Comparison of ENCODE assay signal across 15 cellular contexts in the genomic region with DNA sequence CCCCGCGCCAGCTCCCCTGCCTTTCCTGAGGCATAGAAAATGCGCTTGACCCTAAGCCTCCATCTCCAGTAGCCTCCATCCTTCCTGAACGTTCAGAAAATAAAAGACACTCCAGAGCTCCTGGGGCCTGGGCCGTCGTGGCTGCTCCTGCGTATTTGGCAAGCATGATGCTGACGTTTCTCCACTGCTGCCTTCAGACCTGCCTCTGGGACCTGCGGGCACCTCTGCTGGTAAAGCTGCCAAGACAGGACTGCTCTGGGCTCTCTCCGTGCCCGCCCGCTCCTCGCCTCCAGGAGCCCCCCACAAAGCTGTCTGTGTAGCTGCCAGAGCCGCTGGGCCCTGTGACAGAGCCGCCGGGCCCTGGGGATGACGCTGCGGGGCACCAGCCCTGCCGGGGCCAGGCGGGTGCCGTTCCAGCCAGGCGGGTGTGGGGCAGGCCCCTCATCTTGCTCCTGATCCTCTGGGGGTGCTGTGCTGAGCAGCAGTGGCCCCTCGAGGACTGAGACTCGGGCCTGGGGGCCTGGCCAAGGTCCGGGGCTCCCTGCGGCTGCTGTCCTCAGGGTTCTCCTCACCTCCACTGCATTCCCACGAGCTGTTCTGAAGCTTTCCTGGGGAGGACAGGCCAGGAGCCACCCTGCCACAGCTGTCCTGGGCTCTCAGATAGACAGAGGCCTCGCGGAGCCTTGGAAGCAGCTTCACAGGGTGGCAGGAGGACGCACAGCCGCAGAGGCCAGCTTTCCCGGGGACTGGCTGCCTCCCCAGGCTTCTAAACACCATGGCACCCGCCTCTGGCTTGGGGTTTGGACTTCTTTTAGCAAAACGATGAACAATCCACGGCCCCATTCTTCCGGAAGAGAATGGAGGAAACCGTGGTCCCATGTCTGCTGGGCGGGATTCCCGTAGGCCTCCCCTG. TPM values are rescaled to one million over a fixed set of nuclear protein-coding genes. Genes with fewer than 3 reads are reported as not detected.
DNase-seq lines count a peak whose midpoint lies in the region; ATAC-seq and TF ChIP-seq lines count a peak whose summit lies in the region.
"Had no signal": no experiment of that assay in that cellular context is flagged by ENCODE, and none has a peak within 500 bp of the region (broad histone marks: within the 10 kb centered on the region; RNA-seq: fewer than 3 reads in every experiment).

No MANE protein-coding gene starts in this region.

- H3K36me3 ChIP-seq in heart left ventricle: no peaks in the 10 kb centered on the region
- no peaks in the 10 kb centered on the region for H3K36me3 ChIP-seq in right atrium auricular region
- H3K36me3 ChIP-seq in spleen: no peaks in the 10 kb centered on the region

- H3K36me3 Mint-ChIP-seq in stimulated activated effector memory CD8-positive, alpha-beta T cell treated with anti-CD3 and anti-CD28 coated beads, Interleukin-12 subunit alpha, Interleukin-12 subunit beta, amount 100 ng/mL, for 72 hours: no peaks in the 10 kb centered on the region
- H3K36me3 Mint-ChIP-seq: CD8-positive, alpha-beta T cell had no signal

- no peak for TF ChIP-seq CTCF in heart left ventricle (IDR thresholded peaks at IDR 0.05)
- no peak for TF ChIP-seq CTCF in right atrium auricular region (IDR thresholded peaks at IDR 0.05)
- no peak for TF ChIP-seq CTCF in spleen (IDR thresholded peaks at IDR 0.05 in 8 of 11, conservative IDR thresholded peaks at IDR 0.05 in 3 of 11)

- WGBS in heart left ventricle, 4 donors: 85 to 89% (median 87%) methylated on average over 24 to 39 of the region's 39 CpGs
- 83 to 91% (median 88%) methylated on average over 24 to 39 of the region's 39 CpGs for WGBS in spleen, 5 donors

- no peak overlapping the region for H3K4me3 ChIP-seq in heart left ventricle
- no peak overlapping the region for H3K4me3 ChIP-seq in right atrium auricular region
- no peak overlapping the region for H3K4me3 ChIP-seq in spleen

- H3K27ac ChIP-seq in heart left ventricle (no peak overlapping the region), right atrium auricular region (no peak overlapping the region), spleen (no peak overlapping the region)

- DNase-seq in heart left ventricle (peak in 3 of 5 donors; percentile 10 to 56 (median 11)), right atrium auricular region (ENCODE audit: low spot score) (no peak), T-helper 22 cell (ENCODE audit: low read depth) (peak; percentile 0), medulla oblongata (ENCODE audit: extremely low spot score) (peak; percentile 64), spleen (peak; percentile 66)
- DNase-seq in stimulated activated effector memory CD8-positive, alpha-beta T cell treated with anti-CD3 and anti-CD28 coated beads, Interleukin-12 subunit alpha, Interleukin-12 subunit beta, amount 100 ng/mL, for 72 hours (ENCODE audit: low spot score in 2 of 2): no peak
- no peak for DNase-seq in NK-92 treated with Interleukin-12 subunit alpha and Interleukin-12 subunit beta, amount 100 ng/mL, for 24 hours (lab: John Stamatoyannopoulos, UW)
- DNase-seq: CD8-positive, alpha-beta T cell; HFFc6; KBM-7; NCI-H1694; NCI-H2081 treated with DMSO at 0.1 percent for 48 hours had no signal

- intact Hi-C loops in heart left ventricle (cut with DNase I): no loop called here
- intact Hi-C loops in spleen (cut with DNase I; ENCODE audit: low total_unique reads): no loop called here

- no peak overlapping the region for H3K27ac Mint-ChIP-seq in stimulated activated effector memory CD8-positive, alpha-beta T cell treated with anti-CD3 and anti-CD28 coated beads, Interleukin-12 subunit alpha, Interleukin-12 subunit beta, amount 100 ng/mL, for 72 hours
- H3K27ac Mint-ChIP-seq: B cell; CD8-positive, alpha-beta T cell; HFFc6 had no signal

- H3K27me3 ChIP-seq in heart left ventricle (no peaks in the 10 kb centered on the region), right atrium auricular region (no peaks in the 10 kb centered on the region), spleen (replicated peaks in 1 of 7) (no peaks in the 10 kb centered on the region)

- H3K9me3 Mint-ChIP-seq in stimulated activated effector memory CD8-positive, alpha-beta T cell treated with anti-CD3 and anti-CD28 coated beads, Interleukin-12 subunit alpha, Interleukin-12 subunit beta, amount 100 ng/mL, for 72 hours: no peaks in the 10 kb centered on the region
- H3K9me3 Mint-ChIP-seq: CD8-positive, alpha-beta T cell; HFFc6 had no signal

- no peaks in the 10 kb centered on the region for H3K9me3 ChIP-seq in heart left ventricle
- H3K9me3 ChIP-seq in right atrium auricular region: no peaks in the 10 kb centered on the region
- no peaks in the 10 kb centered on the region for H3K9me3 ChIP-seq in spleen

- no peak overlapping the region for H3K4me3 Mint-ChIP-seq in stimulated activated effector memory CD8-positive, alpha-beta T cell treated with anti-CD3 and anti-CD28 coated beads, Interleukin-12 subunit alpha, Interleukin-12 subunit beta, amount 100 ng/mL, for 72 hours
- H3K4me3 Mint-ChIP-seq: B cell; CD8-positive, alpha-beta T cell; HFFc6 had no signal

- TF ChIP-seq POLR2A in heart left ventricle (IDR thresholded peaks at IDR 0.05) (no peak), spleen (IDR thresholded peaks at IDR 0.05) (no peak)

- ATAC-seq in heart left ventricle: no peak
- ATAC-seq in stimulated activated effector memory CD8-positive, alpha-beta T cell treated with anti-CD3 and anti-CD28 coated beads, Interleukin-12 subunit alpha, Interleukin-12 subunit beta, amount 100 ng/mL, for 72 hours: no peak
- no peak for ATAC-seq in GM21528 (IDR thresholded peaks at IDR 0.05; ENCODE audit: low FRiP score, unreplicated experiment)
- ATAC-seq: CD8-positive, alpha-beta T cell; HepG2 had no signal

- H3K4me1 ChIP-seq in heart left ventricle (no peaks in the 10 kb centered on the region), right atrium auricular region (no peaks in the 10 kb centered on the region), spleen (no peaks in the 10 kb centered on the region)

- no peaks in the 10 kb centered on the region for H3K4me1 Mint-ChIP-seq in stimulated activated effector memory CD8-positive, alpha-beta T cell treated with anti-CD3 and anti-CD28 coated beads, Interleukin-12 subunit alpha, Interleukin-12 subunit beta, amount 100 ng/mL, for 72 hours
- H3K4me1 Mint-ChIP-seq: B cell had no signal

RNA-seq across cellular contexts. Expression of a gene that starts 48.1 kb away (rescaled TPM):
- 1 to 10 TPM; 2.4 to 8.2 (median 3.8) TPM for total RNA-seq in heart left ventricle
- polyA plus RNA-seq in heart left ventricle: 1 to 10 TPM; 2.2 to 4.0 TPM
- total RNA-seq in right atrium auricular region: 1 to 10 TPM; 2.2 to 3.8 TPM
- total RNA-seq in spleen: 10 to 100 TPM in 2 of 7 donors, 1 to 10 TPM in 5; 5.9 to 13.5 (median 8.4) TPM
- polyA plus RNA-seq in spleen: 1 to 10 TPM; 1.9 to 5.8 (median 2.2) TPM

RNA-seq across cellular contexts. Expression of a gene that starts 48.4 kb away (rescaled TPM):
- total RNA-seq in heart left ventricle (100 to 1,000 TPM in 3 of 9 donors, 10 to 100 TPM in 6; 47.1 to 124 (median 78.3) TPM), right atrium auricular region (10 to 100 TPM; 38.8 to 47.2 TPM), spleen (100 to 1,000 TPM in 3 of 7 donors, 10 to 100 TPM in 4; 70.1 to 131 (median 91.8) TPM)
- polyA plus RNA-seq in heart left ventricle (10 to 100 TPM; 43.3 to 92.4 TPM), spleen (10 to 100 TPM; 51.1 to 77.0 (median 68.7) TPM)

Comparison
In these comparisons a context has a peak if more than half of its experiments do, and no peak if none do; other contexts are left out.
1. DNase-seq: peak in heart left ventricle (3 of 5), T-helper 22 cell (single experiment), medulla oblongata (single experiment) and spleen (single experiment); none in right atrium auricular region (single experiment), stimulated activated effector memory CD8-positive, alpha-beta T cell treated with anti-CD3 and anti-CD28 coated beads, Interleukin-12 subunit alpha, Interleukin-12 subunit beta, amount 100 ng/mL, for 72 hours (0 of 2) and NK-92 treated with Interleukin-12 subunit alpha and Interleukin-12 subunit beta, amount 100 ng/mL, for 24 hours (single experiment).